ENCODE assay signal across 25 cellular contexts in the genomic region with DNA sequence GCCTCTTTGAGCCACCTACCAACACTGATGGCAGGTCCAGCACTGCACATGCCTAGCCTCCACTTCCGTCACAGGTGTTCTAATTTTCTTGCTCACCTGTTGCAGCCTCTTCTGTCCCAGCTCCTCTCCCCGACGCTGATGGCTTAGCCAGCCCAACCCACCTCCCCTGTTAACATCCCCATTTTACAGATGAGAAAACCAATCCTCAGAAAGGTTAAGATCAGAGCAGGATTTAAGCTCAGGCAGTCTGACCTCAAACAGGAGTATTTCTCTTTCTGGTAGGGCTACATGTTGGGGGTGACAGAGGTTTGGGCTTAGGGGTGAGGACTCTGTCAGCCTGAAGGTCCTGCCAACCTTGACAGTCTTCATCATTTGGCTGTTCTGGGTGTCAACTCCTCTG.
DNase-seq lines count a peak whose midpoint lies in the region; ATAC-seq, FAIRE-seq and TF ChIP-seq lines count a peak whose summit lies in the region.
"Had no signal": no experiment of that assay in that cellular context is flagged by ENCODE, and none has a peak within 500 bp of the region (broad histone marks: within the 10 kb centered on the region; RNA-seq: fewer than 3 reads in every experiment).

No MANE protein-coding gene starts in this region.

- peak overlapping the region; percentile 34 for H3K27ac Mint-ChIP-seq in dendritic cell treated with granulocyte-macrophage colony-stimulating factor and Interleukin-4, amounts not matched to agents 40 ng/mL and 50 ng/mL, for 4 days
- H3K27ac Mint-ChIP-seq: CD14-positive monocyte; CD4-positive, alpha-beta T cell; CD8-positive, alpha-beta memory T cell had no signal

- TF ChIP-seq CTCF in HEK293 (tag by site-specific recombination; IDR thresholded peaks at IDR 0.05): no peak
- TF ChIP-seq CTCF in K562 (IDR thresholded peaks at IDR 0.05 in 2 of 3, conservative IDR thresholded peaks at IDR 0.05 in 1 of 3; ENCODE audit: insufficient read depth in 2 of 3, low read depth in 1 of 3, low read length in 3 of 3): no peak
- no peak for TF ChIP-seq CTCF in thyroid gland (IDR thresholded peaks at IDR 0.05)

- H3K9me3 ChIP-seq in HEK293 (ENCODE audit: control insufficient read depth, insufficient read depth, low read depth, low read length): no peaks in the 10 kb centered on the region
- H3K9me3 ChIP-seq in K562 (replicated peaks; ENCODE audit: control insufficient read depth, insufficient read depth, low read depth, low read length): no peaks in the 10 kb centered on the region
- no peaks in the 10 kb centered on the region for H3K9me3 ChIP-seq in thyroid gland
- H3K9me3 ChIP-seq: A549; BE2C; BLaER1 treated with 17β-estradiol and CSF1 and Interleukin-3, amounts not matched to agents 10 nM and 100 nM; HAP-1 had no signal

- no peaks in the 10 kb centered on the region for H3K36me3 ChIP-seq in HEK293 (ENCODE audit: control insufficient read depth in 2 of 2, insufficient read depth in 1 of 2, low read length in 2 of 2)
- H3K36me3 ChIP-seq in K562 (ENCODE audit: control insufficient read depth, insufficient read depth, low read length): no peaks in the 10 kb centered on the region
- no peaks in the 10 kb centered on the region for H3K36me3 ChIP-seq in thyroid gland
- H3K36me3 ChIP-seq: BE2C; BLaER1 treated with 17β-estradiol and CSF1 and Interleukin-3, amounts not matched to agents 10 nM and 100 nM; HAP-1 had no signal

- H3K4me1 Mint-ChIP-seq in dendritic cell treated with granulocyte-macrophage colony-stimulating factor and Interleukin-4, amounts not matched to agents 40 ng/mL and 50 ng/mL, for 4 days (ENCODE audit: low read depth): peaks cover 85% of the 10 kb centered on the region
- H3K4me1 Mint-ChIP-seq: CD8-positive, alpha-beta memory T cell had no signal

- POLR2A ChIA-PET in HEK293 (lab: Yijun Ruan, JAX): no interaction called here
- POLR2A ChIA-PET in K562 (lab: Yijun Ruan, JAX): no interaction called here

- DNase-seq in K562 (ENCODE audit: extremely low read depth in 1 of 4, low spot score in 3 of 4) (no peak), HTR-8/SVneo (ENCODE audit: insufficient read length, low spot score) (no peak), thyroid gland (no peak), NCI-H1092 treated with DMSO at 0.1 percent for 48 hours (lab: John Stamatoyannopoulos, UW) (no peak)
- DNase-seq: 8988T; ACHN; AML-193; BE2C; CD4-positive, alpha-beta T cell; CD8-positive, alpha-beta memory T cell; DMS 273 treated with DMSO at 0.1 percent for 48 hours; DMS79; EL; GDM1; GOT3 had no signal

- no peak overlapping the region for H2AFZ ChIP-seq in K562 (ENCODE audit: low read depth, low read length)

- H3K27me3 ChIP-seq in K562 (ENCODE audit: control insufficient read depth in 2 of 2, insufficient read depth in 2 of 2, low read length in 2 of 2) (no peaks in the 10 kb centered on the region), thyroid gland (no peaks in the 10 kb centered on the region)
- H3K27me3 ChIP-seq: BE2C; BLaER1 treated with 17β-estradiol and CSF1 and Interleukin-3, amounts not matched to agents 10 nM and 100 nM had no signal

- CTCF ChIA-PET in HEK293 (lab: Yijun Ruan, JAX): interaction anchor here (1.0 kb wide), 1 partner anchor 75 kb away, joined by 3 read pairs; no protein-coding TSS in a partner anchor
- CTCF ChIA-PET in K562 (lab: Yijun Ruan, JAX; ENCODE audit: low intra/inter-chr PET ratio): no interaction called here

- no peak overlapping the region for H3K4me3 Mint-ChIP-seq in dendritic cell treated with granulocyte-macrophage colony-stimulating factor and Interleukin-4, amounts not matched to agents 40 ng/mL and 50 ng/mL, for 4 days
- H3K4me3 Mint-ChIP-seq: CD14-positive monocyte; CD4-positive, alpha-beta T cell; CD8-positive, alpha-beta memory T cell had no signal

- TF ChIP-seq POLR2A in K562 (conservative IDR thresholded peaks at IDR 0.05) (no peak), thyroid gland (IDR thresholded peaks at IDR 0.05) (no peak)

- no peak for FAIRE-seq in K562 (lab: Jason Lieb, UNC)
- FAIRE-seq in HTR-8/SVneo (lab: Jason Lieb, UNC): no peak
- FAIRE-seq: A549, D721Med, GM12878, GM18507, H54 had no signal

- H3K4me1 ChIP-seq in HEK293 (ENCODE audit: control insufficient read depth, insufficient read depth, low read length): no peaks in the 10 kb centered on the region
- H3K4me1 ChIP-seq in K562 (replicated peaks in 1 of 2; ENCODE audit: control insufficient read depth in 2 of 2, insufficient read depth in 2 of 2, low read length in 2 of 2): peaks cover 9 to 22% of the 10 kb centered on the region in 2 experiments; a peak in 4 of 5 replicates
- no peaks in the 10 kb centered on the region for H3K4me1 ChIP-seq in thyroid gland
- H3K4me1 ChIP-seq: BE2C had no signal

- no peaks in the 10 kb centered on the region for H3K36me3 Mint-ChIP-seq in dendritic cell treated with granulocyte-macrophage colony-stimulating factor and Interleukin-4, amounts not matched to agents 40 ng/mL and 50 ng/mL, for 4 days (ENCODE audit: low read depth)
- H3K36me3 Mint-ChIP-seq: CD14-positive monocyte; CD8-positive, alpha-beta memory T cell had no signal

- BruUV-seq in K562 (replicated peaks; lab: Mats Ljungman, UMichigan): no TSS peak

- no peaks in the 10 kb centered on the region for H3K9me1 ChIP-seq in K562 (ENCODE audit: control insufficient read depth, insufficient read depth, low read length)

- H4K20me1 ChIP-seq in K562 (replicated peaks; ENCODE audit: control insufficient read depth, insufficient read depth, low read length): no peaks in the 10 kb centered on the region
- H4K20me1 ChIP-seq: BLaER1 treated with 17β-estradiol and CSF1 and Interleukin-3, amounts not matched to agents 10 nM and 100 nM had no signal

- no peak overlapping the region for H3K9ac ChIP-seq in K562 (ENCODE audit: insufficient read depth in 1 of 2, low read depth in 2 of 2, low read length in 2 of 2)
- H3K9ac ChIP-seq: BLaER1 treated with 17β-estradiol and CSF1 and Interleukin-3, amounts not matched to agents 10 nM and 100 nM had no signal

- intact Hi-C loops in K562 (cut with micrococcal nuclease): no loop called here
- intact Hi-C loops in dendritic cell treated with granulocyte-macrophage colony-stimulating factor and Interleukin-4, amounts not matched to agents 40 ng/mL and 50 ng/mL, for 4 days (cut with micrococcal nuclease): loop anchor here (5.0 kb wide), 1 partner anchor 34 kb away; no protein-coding TSS in a partner anchor
- intact Hi-C loops in thyroid gland (cut with DNase I): no loop called here

- in situ Hi-C loops in K562 (cut with MboI): no loop called here

- no peak overlapping the region for H3K4me3 ChIP-seq in HEK293 (ENCODE audit: low read depth, low read length)
- no peak overlapping the region for H3K4me3 ChIP-seq in K562
- H3K4me3 ChIP-seq in thyroid gland (replicated peaks in 1 of 3): no peak overlapping the region
- H3K4me3 ChIP-seq: A549; BLaER1 treated with 17β-estradiol and CSF1 and Interleukin-3, amounts not matched to agents 10 nM and 100 nM; GM12878; HAP-1 had no signal

- H3K27me3 Mint-ChIP-seq in dendritic cell treated with granulocyte-macrophage colony-stimulating factor and Interleukin-4, amounts not matched to agents 40 ng/mL and 50 ng/mL, for 4 days: peaks cover 16% of the 10 kb centered on the region
- H3K27me3 Mint-ChIP-seq: CD4-positive, alpha-beta T cell had no signal

- H3K9me3 Mint-ChIP-seq in dendritic cell treated with granulocyte-macrophage colony-stimulating factor and Interleukin-4, amounts not matched to agents 40 ng/mL and 50 ng/mL, for 4 days: no peaks in the 10 kb centered on the region
- H3K9me3 Mint-ChIP-seq: CD4-positive, alpha-beta T cell; CD8-positive, alpha-beta memory T cell had no signal

- no peak overlapping the region for H3K4me2 ChIP-seq in K562 (ENCODE audit: insufficient read depth, low read length)
- H3K4me2 ChIP-seq: A549; BLaER1 treated with 17β-estradiol and CSF1 and Interleukin-3, amounts not matched to agents 10 nM and 100 nM had no signal

- no peak for ATAC-seq in K562
- ATAC-seq: A549, GM12878 had no signal

- H3K27ac ChIP-seq in HEK293 (ENCODE audit: extremely low read depth, low read depth, low read length) (no peak overlapping the region), K562 (ENCODE audit: extremely low read depth, low read depth, low read length) (no peak overlapping the region), thyroid gland (no peak overlapping the region)
- H3K27ac ChIP-seq: A549; BLaER1 treated with 17β-estradiol and CSF1 and Interleukin-3, amounts not matched to agents 10 nM and 100 nM had no signal

- no peaks in the 10 kb centered on the region for H3K79me2 ChIP-seq in K562 (ENCODE audit: control insufficient read depth, insufficient read depth, low read length)

- WGBS in K562 (ENCODE audit: insufficient coverage, low coverage, missing lambda C conversion rate): 53% methylated on average over 3 of the region's 3 CpGs
- WGBS in thyroid gland, 2 donors: 100% methylated on average over 3 of the region's 3 CpGs

- no peak for TF ChIP-seq EP300 in K562 (IDR thresholded peaks at IDR 0.05; ENCODE audit: low read length)

- no peak for TF ChIP-seq RAD21 in K562 (CRISPR knock-in tag; conservative IDR thresholded peaks at IDR 0.05 in 1 of 2, IDR thresholded peaks at IDR 0.05 in 1 of 2)

TF ChIP-seq in HEK293, 187 proteins besides CTCF, POLR2A, EP300 and RAD21:
- TF ChIP-seq SCRT2 (tag by site-specific recombination; IDR thresholded peaks at IDR 0.05) (peak; percentile 57; the same call in 1 of the 2 replicates), SCRT1 (tag by site-specific recombination; IDR thresholded peaks at IDR 0.05; ENCODE audit: borderline replicate concordance) (0 out of 2 replicates have a peak, but pooled peaks have one; percentile 32), ZNF169 (tag by site-specific recombination; IDR thresholded peaks at IDR 0.05) (no peak)

TF ChIP-seq in K562, 482 proteins besides CTCF, POLR2A, EP300 and RAD21:
- TF ChIP-seq BCOR (IDR thresholded peaks at IDR 0.05) (peak; percentile 71), KLF16 (IDR thresholded peaks at IDR 0.05) (no peak), RBM22 (IDR thresholded peaks at IDR 0.05; ENCODE audit: low read depth, low read length, poor library complexity, severe bottlenecking) (no peak), RBM25 (IDR thresholded peaks at IDR 0.05; ENCODE audit: low read depth, low read length, severe bottlenecking) (peak; percentile 72), KDM1A (IDR thresholded peaks at IDR 0.05) (peak in 1 of 2 experiments; percentile 38; a peak in 1 of 4 replicates)
